Comparison of ENCODE assay signal across 1 cellular context in genomic region chr17:49361129-49361901, GRCh38.
TF ChIP-seq lines count a peak whose summit lies in the region.

No MANE protein-coding gene starts in this region.

TF ChIP-seq in K562, 482 proteins besides CTCF, POLR2A, EP300 and RAD21 (continued from another document and continues in another):
- TF ChIP-seq ZBTB40 (IDR thresholded peaks at IDR 0.05) (peak; percentile 19; the same call in 1 of the 2 replicates), ZBTB40 (CRISPR knock-in tag; IDR thresholded peaks at IDR 0.05) (no peak), ZFP1 (CRISPR knock-in tag; IDR thresholded peaks at IDR 0.05) (no peak), ZNF212 (CRISPR knock-in tag; IDR thresholded peaks at IDR 0.05) (no peak), PATZ1 (CRISPR knock-in tag; IDR thresholded peaks at IDR 0.05; ENCODE audit: borderline replicate concordance) (no peak), NUFIP1 (IDR thresholded peaks at IDR 0.05; ENCODE audit: partially characterized antibody) (no peak), COPS2 (conservative IDR thresholded peaks at IDR 0.05) (no peak), PHF21A (IDR thresholded peaks at IDR 0.05; ENCODE audit: borderline replicate concordance, low read depth) (0 out of 2 replicates have a peak, but pooled peaks have one; percentile 31), CHD4 (IDR thresholded peaks at IDR 0.05; ENCODE audit: insufficient read depth, insufficient replicate concordance, low read depth, low read length, poor library complexity, severe bottlenecking) (no peak), MED1 (CRISPR knock-in tag; IDR thresholded peaks at IDR 0.05; ENCODE audit: borderline replicate concordance) (no peak), ELF4 (CRISPR knock-in tag; IDR thresholded peaks at IDR 0.05) (no peak), SMAD4 (CRISPR knock-in tag; conservative IDR thresholded peaks at IDR 0.05) (peak; percentile 85), RBFOX2 (IDR thresholded peaks at IDR 0.05; ENCODE audit: low read depth, low read length) (peak; percentile 67), ZC3H4 (CRISPR knock-in tag; IDR thresholded peaks at IDR 0.05; ENCODE audit: borderline replicate concordance) (no peak; the same call in 1 of the 2 replicates), POLR3G (IDR thresholded peaks at IDR 0.05; ENCODE audit: extremely low read depth, insufficient read length, insufficient replicate concordance) (no peak), MAZ (CRISPR knock-in tag; conservative IDR thresholded peaks at IDR 0.05 in 1 of 2, IDR thresholded peaks at IDR 0.05 in 1 of 2) (peak; percentile 10 to 84; a peak in 3 of 4 replicates), KLF13 (tag; IDR thresholded peaks at IDR 0.05; ENCODE audit: borderline replicate concordance, low read depth) (no peak), CCAR2 (IDR thresholded peaks at IDR 0.05; ENCODE audit: low read depth, low read length) (no peak), ZNF3 (CRISPR knock-in tag; IDR thresholded peaks at IDR 0.05) (no peak), TRIM24 (IDR thresholded peaks at IDR 0.05) (no peak; a peak in 1 of 4 replicates), ZNF449 (CRISPR knock-in tag; IDR thresholded peaks at IDR 0.05) (no peak), NEUROD1 (IDR thresholded peaks at IDR 0.05; ENCODE audit: borderline replicate concordance, low read depth, low read length, partially characterized antibody) (no peak), DEAF1 (CRISPR knock-in tag; IDR thresholded peaks at IDR 0.05) (no peak), ZNF133 (CRISPR knock-in tag; IDR thresholded peaks at IDR 0.05) (no peak), EP400 (IDR thresholded peaks at IDR 0.05) (no peak), PREB (CRISPR knock-in tag; IDR thresholded peaks at IDR 0.05) (no peak), ZBTB49 (CRISPR knock-in tag; IDR thresholded peaks at IDR 0.05; ENCODE audit: borderline replicate concordance) (no peak), ZNF518B (CRISPR knock-in tag; IDR thresholded peaks at IDR 0.05) (no peak), ZNF512 (tag; IDR thresholded peaks at IDR 0.05) (no peak), ZBTB8A (IDR thresholded peaks at IDR 0.05; ENCODE audit: partially characterized antibody) (no peak)
